In the genomic region with DNA sequence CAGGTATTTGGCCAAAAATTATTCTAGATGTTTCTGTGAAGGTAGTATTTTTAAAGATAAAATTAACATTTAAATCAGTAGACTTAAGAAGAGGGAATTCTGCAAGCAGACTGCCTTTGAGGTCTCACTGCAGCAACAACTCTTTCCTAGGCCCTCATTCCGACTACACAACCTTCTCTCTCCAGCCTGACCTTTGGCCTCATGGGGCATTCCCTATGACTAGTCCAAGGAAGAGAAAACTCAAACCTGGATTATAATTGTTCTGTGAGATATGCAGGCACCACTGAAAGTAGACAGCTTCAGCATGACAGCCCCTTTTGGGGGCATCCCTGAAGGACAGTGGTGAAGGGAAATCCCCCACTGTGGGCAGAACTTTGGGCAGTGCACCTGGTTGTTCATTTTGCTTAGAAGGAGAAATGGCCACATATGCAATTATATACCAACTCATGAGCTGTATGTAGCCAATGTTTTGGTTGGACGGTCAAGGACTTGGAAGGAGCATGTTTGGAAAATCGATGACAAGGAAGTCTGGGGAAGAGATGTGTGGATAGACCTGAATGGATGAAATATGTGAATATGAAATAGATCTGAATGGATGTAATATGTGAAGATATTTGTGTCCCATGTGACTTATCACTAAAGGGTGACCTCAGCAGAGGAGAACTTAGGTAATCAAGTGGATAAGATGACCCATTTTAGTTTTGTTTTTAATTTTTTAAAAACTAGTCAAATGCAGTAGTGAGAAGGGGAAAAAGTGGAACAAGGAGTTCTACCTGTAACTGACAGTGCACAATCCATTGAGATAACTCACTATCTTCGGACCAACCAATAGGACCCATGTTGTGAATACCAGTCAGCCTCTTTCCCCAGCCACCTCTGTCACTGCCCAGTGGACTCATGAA, we compare ENCODE assay signal across 19 cellular contexts.
DNase-seq lines count a peak whose midpoint lies in the region; ATAC-seq, FAIRE-seq and TF ChIP-seq lines count a peak whose summit lies in the region.
"Had no signal": no experiment of that assay in that cellular context is flagged by ENCODE, and none has a peak within 500 bp of the region (broad histone marks: within the 10 kb centered on the region; RNA-seq: fewer than 3 reads in every experiment).

No MANE protein-coding gene starts in this region.

- H3K9me3 ChIP-seq in astrocyte (ENCODE audit: insufficient read depth, low read depth, low read length): no peaks in the 10 kb centered on the region
- H3K9me3 ChIP-seq: esophagus muscularis mucosa had no signal

- H3K27ac ChIP-seq in astrocyte (ENCODE audit: low read depth, low read length): no peak overlapping the region
- H3K27ac ChIP-seq: esophagus muscularis mucosa, PC-9, SK-N-MC had no signal

- no peaks in the 10 kb centered on the region for H3K36me3 Mint-ChIP-seq in activated T-cell treated with anti-CD3 and anti-CD28 coated beads, Interleukin-2, amount 50 U/mL, for 24 hours (ENCODE audit: low read depth)
- H3K36me3 Mint-ChIP-seq in astrocyte (ENCODE audit: low read depth, unreplicated experiment): no peaks in the 10 kb centered on the region
- H3K36me3 Mint-ChIP-seq in stimulated activated memory B cell treated with anti-CD40 and anti-IgM and Interleukin-4, amounts not matched to agents 10 μg/mL and 1 μg/mL and 100 μg/mL, for 72 hours: no peaks in the 10 kb centered on the region

- no peaks in the 10 kb centered on the region for H3K79me2 ChIP-seq in astrocyte (ENCODE audit: insufficient read depth, low read length)

- FAIRE-seq in astrocyte (lab: Jason Lieb, UNC): no peak
- FAIRE-seq: K562, TTC549 had no signal

- DNase-seq in activated T-cell treated with anti-CD3 and anti-CD28 coated beads, Interleukin-2, amount 50 U/mL, for 24 hours: no peak
- DNase-seq in activated T-cell treated with anti-CD3 and anti-CD28 coated beads for 4 hours (no peak), astrocyte (ENCODE audit: low read depth) (peak; percentile 48), dermis blood vessel endothelial cell (no peak), T-helper 1 cell (no peak)
- DNase-seq: activated CD4-positive, alpha-beta memory T cell treated with anti-CD3 and anti-CD28 coated beads, Interleukin-2, amount 10 ng/mL, durations not matched to agents 7 days and 5 days; activated gamma-delta T cell treated with Interleukin-2 at 50 U/mL for 16 hours; islet precursor cell; NCI-H1092; NCI-H524 treated with DMSO at 0.1 percent for 48 hours; PC-9; substantia nigra had no signal

- no peaks in the 10 kb centered on the region for H4K20me1 ChIP-seq in astrocyte (ENCODE audit: insufficient read depth, low read length)

- no peak for TF ChIP-seq CTCF in astrocyte (IDR thresholded peaks at IDR 0.05; ENCODE audit: insufficient read depth, low read depth, low read length)

- no peaks in the 10 kb centered on the region for H3K27me3 ChIP-seq in astrocyte (ENCODE audit: insufficient read depth, low read length)
- H3K27me3 ChIP-seq: esophagus muscularis mucosa had no signal

- H2AFZ ChIP-seq in astrocyte (ENCODE audit: low read depth, low read length): no peak overlapping the region
- H2AFZ ChIP-seq: PC-9 had no signal

- H3K4me3 Mint-ChIP-seq in activated T-cell treated with anti-CD3 and anti-CD28 coated beads, Interleukin-2, amount 50 U/mL, for 24 hours: no peak overlapping the region
- no peak overlapping the region for H3K4me3 Mint-ChIP-seq in astrocyte (ENCODE audit: unreplicated experiment)
- peak overlapping the region; percentile 20 for H3K4me3 Mint-ChIP-seq in stimulated activated memory B cell treated with anti-CD40 and anti-IgM and Interleukin-4, amounts not matched to agents 10 μg/mL and 1 μg/mL and 100 μg/mL, for 72 hours
- H3K4me3 Mint-ChIP-seq: activated CD4-positive, alpha-beta memory T cell treated with anti-CD3 and anti-CD28 coated beads, Interleukin-2, amount 10 ng/mL, durations not matched to agents 7 days and 5 days had no signal

- peak overlapping the region; percentile 80 for H3K27ac Mint-ChIP-seq in activated T-cell treated with anti-CD3 and anti-CD28 coated beads, Interleukin-2, amount 50 U/mL, for 24 hours
- no peak overlapping the region for H3K27ac Mint-ChIP-seq in astrocyte (ENCODE audit: unreplicated experiment)
- H3K27ac Mint-ChIP-seq in stimulated activated memory B cell treated with anti-CD40 and anti-IgM and Interleukin-4, amounts not matched to agents 10 μg/mL and 1 μg/mL and 100 μg/mL, for 72 hours: peak overlapping the region; percentile 76
- H3K27ac Mint-ChIP-seq: activated CD4-positive, alpha-beta memory T cell treated with anti-CD3 and anti-CD28 coated beads, Interleukin-2, amount 10 ng/mL, durations not matched to agents 7 days and 5 days had no signal

- no peaks in the 10 kb centered on the region for H3K4me1 ChIP-seq in astrocyte (ENCODE audit: insufficient read depth, low read length)
- H3K4me1 ChIP-seq: esophagus muscularis mucosa had no signal

- no peaks in the 10 kb centered on the region for H3K27me3 Mint-ChIP-seq in activated T-cell treated with anti-CD3 and anti-CD28 coated beads, Interleukin-2, amount 50 U/mL, for 24 hours
- H3K27me3 Mint-ChIP-seq in astrocyte (ENCODE audit: low read depth, unreplicated experiment): peaks cover 3% of the 10 kb centered on the region
- no peaks in the 10 kb centered on the region for H3K27me3 Mint-ChIP-seq in stimulated activated memory B cell treated with anti-CD40 and anti-IgM and Interleukin-4, amounts not matched to agents 10 μg/mL and 1 μg/mL and 100 μg/mL, for 72 hours
- H3K27me3 Mint-ChIP-seq: activated CD4-positive, alpha-beta memory T cell treated with anti-CD3 and anti-CD28 coated beads, Interleukin-2, amount 10 ng/mL, durations not matched to agents 7 days and 5 days had no signal

- H3K4me3 ChIP-seq in astrocyte (ENCODE audit: insufficient read depth, low read depth, low read length): no peak overlapping the region
- H3K4me3 ChIP-seq: esophagus muscularis mucosa, K562, PC-9, SK-N-MC had no signal

- H3K36me3 ChIP-seq in astrocyte (ENCODE audit: insufficient read depth, low read length): no peaks in the 10 kb centered on the region
- H3K36me3 ChIP-seq: esophagus muscularis mucosa had no signal

- no peak overlapping the region for H3K4me2 ChIP-seq in astrocyte (ENCODE audit: low read length)
- H3K4me2 ChIP-seq: PC-9 had no signal

- no peaks in the 10 kb centered on the region for H3K9me3 Mint-ChIP-seq in activated T-cell treated with anti-CD3 and anti-CD28 coated beads, Interleukin-2, amount 50 U/mL, for 24 hours
- no peaks in the 10 kb centered on the region for H3K9me3 Mint-ChIP-seq in astrocyte (ENCODE audit: unreplicated experiment)
- no peaks in the 10 kb centered on the region for H3K9me3 Mint-ChIP-seq in stimulated activated memory B cell treated with anti-CD40 and anti-IgM and Interleukin-4, amounts not matched to agents 10 μg/mL and 1 μg/mL and 100 μg/mL, for 72 hours

- no peak overlapping the region for H3K9ac ChIP-seq in astrocyte (ENCODE audit: low read length)

- peak; percentile 39 for ATAC-seq in HG02610 (IDR thresholded peaks at IDR 0.05; ENCODE audit: unreplicated experiment)
- peak; percentile 85 for ATAC-seq in stimulated activated memory B cell treated with anti-CD40 and anti-IgM and Interleukin-4, amounts not matched to agents 10 μg/mL and 1 μg/mL and 100 μg/mL, for 72 hours
- ATAC-seq in GM18858 (IDR thresholded peaks at IDR 0.05; ENCODE audit: unreplicated experiment): no peak
- ATAC-seq: K562 had no signal

- peaks cover 25% of the 10 kb centered on the region for H3K4me1 Mint-ChIP-seq in activated T-cell treated with anti-CD3 and anti-CD28 coated beads, Interleukin-2, amount 50 U/mL, for 24 hours (ENCODE audit: low read depth)
- no peaks in the 10 kb centered on the region for H3K4me1 Mint-ChIP-seq in astrocyte (ENCODE audit: low read depth, unreplicated experiment)
- peaks cover 37% of the 10 kb centered on the region for H3K4me1 Mint-ChIP-seq in stimulated activated memory B cell treated with anti-CD40 and anti-IgM and Interleukin-4, amounts not matched to agents 10 μg/mL and 1 μg/mL and 100 μg/mL, for 72 hours
- H3K4me1 Mint-ChIP-seq: activated CD4-positive, alpha-beta memory T cell treated with anti-CD3 and anti-CD28 coated beads, Interleukin-2, amount 10 ng/mL, durations not matched to agents 7 days and 5 days had no signal
